12 cellular contexts compared by ENCODE assay signal in the genomic region with DNA sequence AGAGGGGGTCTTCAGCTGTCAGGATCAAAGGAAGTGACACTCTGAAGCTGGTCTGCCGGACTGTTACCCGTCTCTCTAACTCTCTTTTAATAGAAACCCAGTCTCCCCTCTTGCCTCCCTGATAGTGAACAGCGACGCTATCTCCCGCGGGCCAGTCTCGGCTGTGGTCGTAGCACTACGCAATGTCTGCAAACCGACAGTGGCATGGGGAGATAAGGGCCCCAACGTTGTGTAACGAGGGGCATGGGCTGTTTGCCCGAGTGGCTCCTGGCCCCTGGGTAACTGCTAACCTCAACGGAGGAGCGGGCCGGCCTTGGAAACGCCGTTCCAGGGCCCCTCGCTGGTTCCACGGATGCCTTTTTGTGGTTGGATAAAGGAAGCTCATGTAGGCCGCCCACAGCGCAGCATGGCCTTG. TPM values are rescaled to one million over a fixed set of nuclear protein-coding genes. Genes with fewer than 3 reads are reported as not detected.
DNase-seq lines count a peak whose midpoint lies in the region; ATAC-seq and TF ChIP-seq lines count a peak whose summit lies in the region.
"Had no signal": no experiment of that assay in that cellular context is flagged by ENCODE, and none has a peak within 500 bp of the region (broad histone marks: within the 10 kb centered on the region; RNA-seq: fewer than 3 reads in every experiment).

No MANE protein-coding gene starts in this region.

- H3K27me3 Mint-ChIP-seq in CD8-positive, alpha-beta T cell (ENCODE audit: low read depth), result peaks cover 16% of the 10 kb centered on the region
- H3K27me3 Mint-ChIP-seq in activated CD8-positive, alpha-beta T cell treated with anti-CD3 and anti-CD28 coated beads, Interleukin-2, amount 10 ng/mL, durations not matched to agents 7 days and 5 days (ENCODE audit: low read depth), result peaks cover 18% of the 10 kb centered on the region
- H3K27me3 Mint-ChIP-seq: CD4-positive, CD25-positive, alpha-beta regulatory T cell had no signal

- H3K9ac ChIP-seq in colonic mucosa (ENCODE audit: low read depth in 2 of 2, low read length in 2 of 2), result no peak overlapping the region

- no peaks in the 10 kb centered on the region for H3K9me3 ChIP-seq in CD8-positive, alpha-beta T cell (ENCODE audit: low read length)
- H3K9me3 ChIP-seq in gastrocnemius medialis, result no peaks in the 10 kb centered on the region
- H3K9me3 ChIP-seq in colonic mucosa, result no peaks in the 10 kb centered on the region

- peak; percentile 14 for ATAC-seq in CD8-positive, alpha-beta T cell
- ATAC-seq in Right ventricle myocardium inferior, result peak; percentile 15
- no peak for ATAC-seq in gastrocnemius medialis
- no peak for ATAC-seq in activated CD8-positive, alpha-beta T cell treated with anti-CD3 and anti-CD28 coated beads, Interleukin-2, amount 10 ng/mL, durations not matched to agents 7 days and 5 days
- no peak for ATAC-seq in esophagus mucosa

- no peaks in the 10 kb centered on the region for H3K27me3 ChIP-seq in CD8-positive, alpha-beta T cell (ENCODE audit: insufficient read depth, low read length)
- no peaks in the 10 kb centered on the region for H3K27me3 ChIP-seq in gastrocnemius medialis
- H3K27me3 ChIP-seq in colonic mucosa, result no peaks in the 10 kb centered on the region

- CTCF ChIA-PET in CD8-positive, alpha-beta T cell (lab: Charles Lee), result interaction anchor here (0.8 to 1.6 kb wide), 3 partner anchors 11 to 178 kb away, joined by 3 to 8 read pairs (median 4); no protein-coding TSS in a partner anchor
- CTCF ChIA-PET in activated CD8-positive, alpha-beta T cell treated with anti-CD3 and anti-CD28 coated beads, Interleukin-2, amount 10 ng/mL, durations not matched to agents 7 days and 5 days (lab: Charles Lee), result interaction anchor here (0.7 to 5.5 kb wide), 4 partner anchors 22 to 179 kb away, joined by 3 to 26 read pairs (median 4); no protein-coding TSS in a partner anchor

- POLR2A ChIA-PET in CD8-positive, alpha-beta T cell (lab: Charles Lee), result interaction anchor here (1.3 kb wide), 1 partner anchor 100 kb away, joined by 3 read pairs; no protein-coding TSS in a partner anchor
- POLR2A ChIA-PET in activated CD8-positive, alpha-beta T cell treated with anti-CD3 and anti-CD28 coated beads, Interleukin-2, amount 10 ng/mL, durations not matched to agents 7 days and 5 days (lab: Charles Lee), result no interaction called here

- peak overlapping the region; percentile 19 for H3K27ac Mint-ChIP-seq in CD8-positive, alpha-beta T cell
- no peak overlapping the region for H3K27ac Mint-ChIP-seq in activated CD8-positive, alpha-beta T cell treated with anti-CD3 and anti-CD28 coated beads, Interleukin-2, amount 10 ng/mL, durations not matched to agents 7 days and 5 days

- TF ChIP-seq CTCF in CD8-positive, alpha-beta T cell (IDR thresholded peaks at IDR 0.05), result no peak
- TF ChIP-seq CTCF in gastrocnemius medialis (IDR thresholded peaks at IDR 0.05 in 4 of 5, conservative IDR thresholded peaks at IDR 0.05 in 1 of 5) (no peak), colonic mucosa (IDR thresholded peaks at IDR 0.05) (no peak)

- no peaks in the 10 kb centered on the region for H3K36me3 ChIP-seq in CD8-positive, alpha-beta T cell (ENCODE audit: insufficient read depth, low read length)
- H3K36me3 ChIP-seq in gastrocnemius medialis (peaks cover 0 to 34% of the 10 kb centered on the region in 2 donors), colonic mucosa (no peaks in the 10 kb centered on the region)
- H3K36me3 ChIP-seq: brain microvascular endothelial cell had no signal

- no peak overlapping the region for H3K4me3 Mint-ChIP-seq in CD8-positive, alpha-beta T cell
- H3K4me3 Mint-ChIP-seq in activated CD8-positive, alpha-beta T cell treated with anti-CD3 and anti-CD28 coated beads, Interleukin-2, amount 10 ng/mL, durations not matched to agents 7 days and 5 days, result no peak overlapping the region
- H3K4me3 Mint-ChIP-seq: CD4-positive, CD25-positive, alpha-beta regulatory T cell had no signal

- no peak for TF ChIP-seq POLR2A in gastrocnemius medialis (IDR thresholded peaks at IDR 0.05)

- peaks cover 62% of the 10 kb centered on the region for H3K4me1 Mint-ChIP-seq in CD8-positive, alpha-beta T cell (ENCODE audit: low read depth)
- H3K4me1 Mint-ChIP-seq in activated CD8-positive, alpha-beta T cell treated with anti-CD3 and anti-CD28 coated beads, Interleukin-2, amount 10 ng/mL, durations not matched to agents 7 days and 5 days (ENCODE audit: low read depth), result peaks cover 65% of the 10 kb centered on the region

- no peak overlapping the region for H3K4me3 ChIP-seq in CD8-positive, alpha-beta T cell (ENCODE audit: low read depth, low read length)
- peak overlapping the region; percentile 5 to 43 (median 26) for H3K4me3 ChIP-seq in gastrocnemius medialis
- no peak overlapping the region for H3K4me3 ChIP-seq in colonic mucosa

- no peak overlapping the region for H3K27ac ChIP-seq in CD8-positive, alpha-beta T cell (ENCODE audit: low read depth, low read length)
- H3K27ac ChIP-seq in gastrocnemius medialis (peak overlapping the region; percentile 94 to 99 (median 96)), colonic mucosa (no peak overlapping the region)
- H3K27ac ChIP-seq: brain microvascular endothelial cell had no signal

- peaks cover 17% of the 10 kb centered on the region for H3K4me1 ChIP-seq in CD8-positive, alpha-beta T cell (ENCODE audit: insufficient read depth, low read length)
- peaks cover 100% of the 10 kb centered on the region in 2 donors for H3K4me1 ChIP-seq in gastrocnemius medialis
- H3K4me1 ChIP-seq in colonic mucosa, result peaks cover 20% of the 10 kb centered on the region

- DNase-seq in CD8-positive, alpha-beta T cell, result peak in 1 of 7 experiments; percentile 29
- DNase-seq in RPMI7951 (ENCODE audit: low read depth) (peak; percentile 32), Right ventricle myocardium inferior (ENCODE audit: missing footprints) (peak; percentile 68), gastrocnemius medialis (peak in 1 of 2 donors; percentile 34), colonic mucosa (no peak)
- DNase-seq in activated CD8-positive, alpha-beta T cell treated with anti-CD3 and anti-CD28 coated beads, Interleukin-2, amount 10 ng/mL, durations not matched to agents 7 days and 5 days, result no peak
- DNase-seq in stimulated activated CD4-positive, alpha-beta T cell treated with anti-CD3 and anti-CD28 coated beads, Interleukin-1b, Interleukin-23, amount 100 ng/mL, for 48 hours, result no peak
- DNase-seq: brain microvascular endothelial cell; CD4-positive, CD25-positive, alpha-beta regulatory T cell; NCI-H446 treated with DMSO at 0.1 percent for 48 hours had no signal

- H3K36me3 Mint-ChIP-seq in CD8-positive, alpha-beta T cell, result no peaks in the 10 kb centered on the region
- peaks cover 5% of the 10 kb centered on the region for H3K36me3 Mint-ChIP-seq in activated CD8-positive, alpha-beta T cell treated with anti-CD3 and anti-CD28 coated beads, Interleukin-2, amount 10 ng/mL, durations not matched to agents 7 days and 5 days (ENCODE audit: low read depth)
- H3K36me3 Mint-ChIP-seq: CD4-positive, CD25-positive, alpha-beta regulatory T cell; T-cell had no signal

- H3K9me3 Mint-ChIP-seq in CD8-positive, alpha-beta T cell, result no peaks in the 10 kb centered on the region
- H3K9me3 Mint-ChIP-seq in activated CD8-positive, alpha-beta T cell treated with anti-CD3 and anti-CD28 coated beads, Interleukin-2, amount 10 ng/mL, durations not matched to agents 7 days and 5 days (ENCODE audit: insufficient read depth), result no peaks in the 10 kb centered on the region
- H3K9me3 Mint-ChIP-seq: T-cell had no signal

- in situ Hi-C loops in gastrocnemius medialis (cut with MboI; ENCODE audit: low sequenced_read_pairs in 4 of 4), result no loop called here

- intact Hi-C loops in CD8-positive, alpha-beta T cell (cut with DNase I, micrococcal nuclease), result no loop called here
- intact Hi-C loops in Right ventricle myocardium inferior (cut with DNase I) (no loop called here), gastrocnemius medialis (cut with DNase I; ENCODE audit: low total_unique reads) (loop anchor here (1.0 kb wide), 1 partner anchor 17 kb away; no protein-coding TSS in a partner anchor), colonic mucosa (cut with DNase I) (no loop called here)

RNA-seq across cellular contexts. Expression of gene ZBTB16, which starts 23.3 kb away (rescaled TPM):
- 10 to 100 TPM; 15.3 to 18.3 TPM for total RNA-seq in CD8-positive, alpha-beta T cell
- not detected in 2 replicates for total RNA-seq in RPMI7951 (2014; rRNA removed; shearing (Covaris generic))
- total RNA-seq in Right ventricle myocardium inferior (78.1 TPM), gastrocnemius medialis (100 to 1,000 TPM; 156 to 250 (median 196) TPM), esophagus mucosa (5.4 TPM), colonic mucosa (10 to 100 TPM in 1 of 2 donors, 1 to 10 TPM in 1; 2.0 to 13.7 TPM)
- total RNA-seq in activated CD8-positive, alpha-beta T cell treated with anti-CD3 and anti-CD28 coated beads, Interleukin-2, amount 10 ng/mL, durations not matched to agents 7 days and 5 days, result 10 to 100 TPM; 16.3 to 16.4 TPM

Comparison
In these comparisons a context has a peak if more than half of its experiments do, and no peak if none do; other contexts are left out.
1. ATAC-seq: peak in CD8-positive, alpha-beta T cell (single experiment) and Right ventricle myocardium inferior (single experiment); none in gastrocnemius medialis (0 of 2), activated CD8-positive, alpha-beta T cell treated with anti-CD3 and anti-CD28 coated beads, Interleukin-2, amount 10 ng/mL, durations not matched to agents 7 days and 5 days (single experiment) and esophagus mucosa (single experiment).
2. DNase-seq: peak in RPMI7951 (single experiment) and Right ventricle myocardium inferior (single experiment); none in activated CD8-positive, alpha-beta T cell treated with anti-CD3 and anti-CD28 coated beads, Interleukin-2, amount 10 ng/mL, durations not matched to agents 7 days and 5 days (single experiment), colonic mucosa (single experiment) and stimulated activated CD4-positive, alpha-beta T cell treated with anti-CD3 and anti-CD28 coated beads, Interleukin-1b, Interleukin-23, amount 100 ng/mL, for 48 hours (single experiment).
3. H3K27ac ChIP-seq: peak in gastrocnemius medialis (4 of 4); none in CD8-positive, alpha-beta T cell (single experiment) and colonic mucosa (single experiment).
4. H3K4me3 ChIP-seq: peak in gastrocnemius medialis (4 of 4); none in CD8-positive, alpha-beta T cell (single experiment) and colonic mucosa (single experiment).